Comparison of ENCODE assay signal across 8 cellular contexts in the genomic region with DNA sequence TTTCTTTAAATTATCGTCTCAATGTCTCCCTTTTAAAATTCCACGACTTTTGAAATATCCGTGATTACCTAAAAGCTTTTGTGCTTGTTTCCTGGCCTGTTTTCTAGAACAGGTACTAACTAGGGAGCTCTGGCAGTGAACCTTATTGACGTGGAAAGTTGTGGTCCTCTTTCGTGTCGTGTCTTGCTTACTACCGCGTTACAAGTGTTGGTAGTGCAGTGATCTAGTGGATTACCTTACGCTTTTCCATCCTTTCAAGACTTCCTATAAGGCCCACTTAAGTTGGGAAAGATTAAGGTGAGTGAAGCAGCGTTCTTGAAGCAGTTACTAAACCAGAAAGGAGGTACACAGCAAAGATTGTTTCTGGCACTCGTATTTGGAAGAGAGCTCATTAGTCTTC. TPM values are rescaled to one million over a fixed set of nuclear protein-coding genes. Genes with fewer than 3 reads are reported as not detected.
A peak's percentile ranks its signal among the peaks of the same experiment; 100 is the strongest.
DNase-seq lines count a peak whose midpoint lies in the region; ATAC-seq, FAIRE-seq and TF ChIP-seq lines count a peak whose summit lies in the region.

No MANE protein-coding gene starts in this region.

- H3K9me3 ChIP-seq in A673 (ENCODE audit: low read depth, low read length, poor library complexity, severe bottlenecking) (no peaks in the 10 kb centered on the region), iPS DF 6.9 (ENCODE audit: control insufficient read depth, insufficient read depth, low read length) (no peaks in the 10 kb centered on the region)

- intact Hi-C loops in A673 (cut with micrococcal nuclease; ENCODE audit: unreplicated experiment) = loop anchor here (5.0 kb wide), 2 partner anchors 45 to 160 kb away; no protein-coding TSS in a partner anchor

- H3K36me3 Mint-ChIP-seq in activated CD8-positive, alpha-beta T cell treated with anti-CD3 and anti-CD28 coated beads, Interleukin-2, amount 10 ng/mL, durations not matched to agents 7 days and 5 days (ENCODE audit: low read depth) = peaks cover 45% of the 10 kb centered on the region

- H3K9me3 Mint-ChIP-seq in activated CD8-positive, alpha-beta T cell treated with anti-CD3 and anti-CD28 coated beads, Interleukin-2, amount 10 ng/mL, durations not matched to agents 7 days and 5 days (ENCODE audit: insufficient read depth) = no peaks in the 10 kb centered on the region

- peak overlapping the region; percentile 96 for H3K4me3 ChIP-seq in A673 (ENCODE audit: low read depth, low read length, poor library complexity, severe bottlenecking)
- peak overlapping the region; percentile 57; the same call in 1 of the 2 replicates for H3K4me3 ChIP-seq in iPS DF 6.9 (ENCODE audit: low read length)
- peak overlapping the region; percentile 68 to 100 (median 95) for H3K4me3 ChIP-seq in skin epidermis

- H3K4me1 ChIP-seq in A673 (ENCODE audit: insufficient read depth, low read length, poor library complexity, severe bottlenecking) = peaks cover 12% of the 10 kb centered on the region
- H3K4me1 ChIP-seq in iPS DF 6.9 (ENCODE audit: control insufficient read depth, insufficient read depth, low read length) = peaks cover 1% of the 10 kb centered on the region; the same call in 1 of the 2 replicates

- peak overlapping the region; percentile 83 for H3K4me3 Mint-ChIP-seq in activated CD8-positive, alpha-beta T cell treated with anti-CD3 and anti-CD28 coated beads, Interleukin-2, amount 10 ng/mL, durations not matched to agents 7 days and 5 days

- H3K4me1 Mint-ChIP-seq in activated CD8-positive, alpha-beta T cell treated with anti-CD3 and anti-CD28 coated beads, Interleukin-2, amount 10 ng/mL, durations not matched to agents 7 days and 5 days (ENCODE audit: low read depth) = peaks cover 29% of the 10 kb centered on the region

- H3K27me3 ChIP-seq in A673 (replicated peaks; ENCODE audit: insufficient read depth, low read depth, low read length, poor library complexity) = no peaks in the 10 kb centered on the region
- no peaks in the 10 kb centered on the region for H3K27me3 ChIP-seq in iPS DF 6.9 (ENCODE audit: control insufficient read depth, insufficient read depth, low read length)

- H3K27ac Mint-ChIP-seq in activated CD8-positive, alpha-beta T cell treated with anti-CD3 and anti-CD28 coated beads, Interleukin-2, amount 10 ng/mL, durations not matched to agents 7 days and 5 days = peak overlapping the region; percentile 87

- H3K36me3 ChIP-seq in A673 (ENCODE audit: insufficient read depth, low read length, poor library complexity, severe bottlenecking) (peaks cover 24% of the 10 kb centered on the region), iPS DF 6.9 (ENCODE audit: control insufficient read depth, insufficient read depth, low read length) (no peaks in the 10 kb centered on the region; the same call in 1 of the 2 replicates)

- BruUV-seq in A673 (replicated peaks; lab: Mats Ljungman, UMichigan) = no TSS peak

- H3K27me3 Mint-ChIP-seq in activated CD8-positive, alpha-beta T cell treated with anti-CD3 and anti-CD28 coated beads, Interleukin-2, amount 10 ng/mL, durations not matched to agents 7 days and 5 days (ENCODE audit: low read depth) = no peaks in the 10 kb centered on the region

- no CpG with 5 or more reads among the region's 11 CpGs for WGBS in iPS DF 6.9 (ENCODE audit: insufficient coverage, insufficient read length)

- H3K27ac ChIP-seq in A673 (ENCODE audit: low read depth, low read length, poor library complexity, severe bottlenecking) (peak overlapping the region; percentile 89), iPS DF 6.9 (ENCODE audit: low read length) (no peak overlapping the region), skin epidermis (peak overlapping the region; percentile 96 to 100 (median 99))

- POLR2A ChIA-PET in A673 (lab: Charles Lee; ENCODE audit: low non-redundant PET) = no interaction called here
- POLR2A ChIA-PET in activated CD8-positive, alpha-beta T cell treated with anti-CD3 and anti-CD28 coated beads, Interleukin-2, amount 10 ng/mL, durations not matched to agents 7 days and 5 days (lab: Charles Lee) = interaction anchor here (0.6 to 7.5 kb wide), 8 partner anchors 11 to 269 kb away, joined by 3 to 115 read pairs (median 18); a partner anchor contains a TSS

- no peak for TF ChIP-seq CTCF in A673 (conservative IDR thresholded peaks at IDR 0.05; ENCODE audit: low read depth, low read length)

- FAIRE-seq in GM19239 (lab: Jason Lieb, UNC) = peak; percentile 84

- CTCF ChIA-PET in A673 (lab: Charles Lee) = no interaction called here
- CTCF ChIA-PET in activated CD8-positive, alpha-beta T cell treated with anti-CD3 and anti-CD28 coated beads, Interleukin-2, amount 10 ng/mL, durations not matched to agents 7 days and 5 days (lab: Charles Lee) = interaction anchor here (0.8 to 3.8 kb wide), 4 partner anchors 9 to 290 kb away, joined by 3 to 21 read pairs (median 3); no protein-coding TSS in a partner anchor

- DNase-seq in A673 (ENCODE audit: low spot score) (peak; percentile 11), GM19239 (ENCODE audit: insufficient read length, low spot score) (no peak), iPS DF 6.9 (ENCODE audit: low read depth, low spot score) (no peak)
- peak; percentile 36 for DNase-seq in activated CD8-positive, alpha-beta T cell treated with anti-CD3 and anti-CD28 coated beads, Interleukin-2, amount 10 ng/mL, durations not matched to agents 7 days and 5 days
- DNase-seq in activated CD8-positive, alpha-beta memory T cell treated with anti-CD3 and anti-CD28 coated beads, Interleukin-2, amount 50 U/mL, for 4 hours = no peak

- no peak for ATAC-seq in activated CD8-positive, alpha-beta T cell treated with anti-CD3 and anti-CD28 coated beads, Interleukin-2, amount 10 ng/mL, durations not matched to agents 7 days and 5 days
- ATAC-seq in HG03196 (IDR thresholded peaks at IDR 0.05; ENCODE audit: unreplicated experiment) (no peak), GM21381 (IDR thresholded peaks at IDR 0.05; ENCODE audit: unreplicated experiment) (no peak)

RNA-seq across cellular contexts. Expression of a gene that starts 1.9 kb away (rescaled TPM):
- 26.4 and 36.1 TPM in 2 replicates for total RNA-seq in A673 (2021)
- 10 to 100 TPM; 89.2 to 90.8 TPM for total RNA-seq in activated CD8-positive, alpha-beta T cell treated with anti-CD3 and anti-CD28 coated beads, Interleukin-2, amount 10 ng/mL, durations not matched to agents 7 days and 5 days

RNA-seq across cellular contexts. Expression of a gene that starts 35.4 kb away (rescaled TPM):
- total RNA-seq in A673 (2021) = 14.3 and 14.5 TPM in 2 replicates
- total RNA-seq in activated CD8-positive, alpha-beta T cell treated with anti-CD3 and anti-CD28 coated beads, Interleukin-2, amount 10 ng/mL, durations not matched to agents 7 days and 5 days = not detected

Comparison
In these comparisons a context has a peak if more than half of its experiments do, and no peak if none do; other contexts are left out.
1. DNase-seq: peak in A673 (single experiment) and activated CD8-positive, alpha-beta T cell treated with anti-CD3 and anti-CD28 coated beads, Interleukin-2, amount 10 ng/mL, durations not matched to agents 7 days and 5 days (single experiment); none in GM19239 (single experiment), iPS DF 6.9 (single experiment) and activated CD8-positive, alpha-beta memory T cell treated with anti-CD3 and anti-CD28 coated beads, Interleukin-2, amount 50 U/mL, for 4 hours (single experiment).
2. RNA of a gene that starts 35.4 kb away (total RNA-seq): 14.3 to 14.5 TPM in A673; not detected in activated CD8-positive, alpha-beta T cell treated with anti-CD3 and anti-CD28 coated beads, Interleukin-2, amount 10 ng/mL, durations not matched to agents 7 days and 5 days; every median in the first group is over 10 times any median in the second.
3. Peak in every context shown above with its lines, with median percentiles within 50 percentile points of each other: H3K4me3 ChIP-seq.